ENCODE assay signal across 13 cellular contexts in genomic region chr20:11451793-11452291, GRCh38.
A peak's percentile ranks its signal among the peaks of the same experiment; 100 is the strongest.
DNase-seq lines count a peak whose midpoint lies in the region; ATAC-seq and TF ChIP-seq lines count a peak whose summit lies in the region.
"Had no signal": no experiment of that assay in that cellular context is flagged by ENCODE, and none has a peak within 500 bp of the region (broad histone marks: within the 10 kb centered on the region; RNA-seq: fewer than 3 reads in every experiment).

No MANE protein-coding gene starts in this region.

- peak overlapping the region; percentile 26 for H2AK5ac ChIP-seq in mesenchymal stem cell (ENCODE audit: low read length, severe bottlenecking)

- no peak overlapping the region for H2BK15ac ChIP-seq in mesenchymal stem cell (ENCODE audit: low read depth, poor library complexity, severe bottlenecking)

- H3K9me3 ChIP-seq in SK-N-SH: no peaks in the 10 kb centered on the region
- no peaks in the 10 kb centered on the region for H3K9me3 ChIP-seq in mesenchymal stem cell (ENCODE audit: control insufficient read depth, low read length)
- H3K9me3 ChIP-seq in PC-9 (ENCODE audit: insufficient read depth, low read depth): peaks cover 3% of the 10 kb centered on the region; the same call in 1 of the 2 replicates
- H3K9me3 ChIP-seq: ovary, thoracic aorta had no signal

- H3K4me2 ChIP-seq in SK-N-SH (no peak overlapping the region), mesenchymal stem cell (ENCODE audit: low read length, poor library complexity, severe bottlenecking) (no peak overlapping the region), PC-9 (no peak overlapping the region)

- H3K36me3 ChIP-seq in SK-N-SH (replicated peaks in 1 of 2; ENCODE audit: control insufficient read depth in 1 of 2, insufficient read depth in 2 of 2, low read length in 1 of 2) (no peaks in the 10 kb centered on the region), mesenchymal stem cell (ENCODE audit: control insufficient read depth in 1 of 2, insufficient read depth in 2 of 2, low read depth in 1 of 2, low read length in 2 of 2) (no peaks in the 10 kb centered on the region), PC-9 (ENCODE audit: low read depth) (no peaks in the 10 kb centered on the region)
- H3K36me3 ChIP-seq: ovary, thoracic aorta had no signal

- no peaks in the 10 kb centered on the region for H3K27me3 ChIP-seq in SK-N-SH (ENCODE audit: insufficient read depth)
- H3K27me3 ChIP-seq in mesenchymal stem cell (ENCODE audit: control insufficient read depth in 1 of 2, insufficient read depth in 1 of 2, low read length in 2 of 2): no peaks in the 10 kb centered on the region
- no peaks in the 10 kb centered on the region for H3K27me3 ChIP-seq in PC-9 (ENCODE audit: insufficient read depth, low read depth)
- H3K27me3 ChIP-seq: ovary had no signal

- intact Hi-C loops in activated CD4-positive, alpha-beta T cell treated with anti-CD3 and anti-CD28 coated beads, Interleukin-2, amount 10 ng/mL, durations not matched to agents 24 days and 14 days (cut with micrococcal nuclease): no loop called here
- intact Hi-C loops in PC-9 (cut with micrococcal nuclease; ENCODE audit: unreplicated experiment): no loop called here

- H3K27ac Mint-ChIP-seq in chondrocyte (ENCODE audit: unreplicated experiment) (peak overlapping the region; percentile 25), type B pancreatic cell (peak overlapping the region; percentile 26)
- H3K27ac Mint-ChIP-seq in activated CD4-positive, alpha-beta T cell treated with anti-CD3 and anti-CD28 coated beads, Interleukin-2, amount 10 ng/mL, durations not matched to agents 24 days and 14 days: no peak overlapping the region
- H3K27ac Mint-ChIP-seq: activated T-helper 2 cell treated with anti-CD3 and anti-CD28 coated beads, Interferon-gamma antibody, Interleukin-2, Interleukin-4, amounts not matched to agents 10 μg/mL and 5 μg/mL and 100 μg/mL, durations not matched to agents 14 hours and 24 hours and 36 hours had no signal

- no peak overlapping the region for H3K4ac ChIP-seq in mesenchymal stem cell (ENCODE audit: low read depth in 1 of 2, low read length in 2 of 2)

- H3K4me3 ChIP-seq in SK-N-SH (ENCODE audit: low read depth in 2 of 2, low read length in 1 of 2): no peak overlapping the region
- no peak overlapping the region for H3K4me3 ChIP-seq in mesenchymal stem cell (ENCODE audit: insufficient read depth in 1 of 2, low read depth in 1 of 2, low read length in 2 of 2)
- no peak overlapping the region for H3K4me3 ChIP-seq in PC-9
- H3K4me3 ChIP-seq: ovary, thoracic aorta had no signal

- H3K27me3 Mint-ChIP-seq in chondrocyte (ENCODE audit: low read depth): no peaks in the 10 kb centered on the region
- H3K27me3 Mint-ChIP-seq in type B pancreatic cell: no peaks in the 10 kb centered on the region
- no peaks in the 10 kb centered on the region for H3K27me3 Mint-ChIP-seq in activated CD4-positive, alpha-beta T cell treated with anti-CD3 and anti-CD28 coated beads, Interleukin-2, amount 10 ng/mL, durations not matched to agents 24 days and 14 days

- CTCF ChIA-PET in SK-N-SH (lab: Yijun Ruan, JAX): interaction anchor here (1.2 kb wide), 1 partner anchor 100 kb away, joined by 3 read pairs; no protein-coding TSS in a partner anchor
- CTCF ChIA-PET in PC-9 (lab: Charles Lee): no interaction called here

- H3K9ac ChIP-seq in SK-N-SH (no peak overlapping the region), mesenchymal stem cell (ENCODE audit: low read length) (no peak overlapping the region)

- H3K18ac ChIP-seq in mesenchymal stem cell (ENCODE audit: low read depth in 1 of 2, low read length in 2 of 2): no peak overlapping the region

- peaks cover 3% of the 10 kb centered on the region for H3F3A ChIP-seq in SK-N-SH (replicated peaks; ENCODE audit: insufficient read depth)
- H3F3A ChIP-seq in PC-9 (ENCODE audit: insufficient read depth, low read depth): peaks cover 21% of the 10 kb centered on the region

- H3K4me1 Mint-ChIP-seq in chondrocyte (ENCODE audit: low read depth): peaks cover 45% of the 10 kb centered on the region
- H3K4me1 Mint-ChIP-seq in type B pancreatic cell (ENCODE audit: unreplicated experiment): peaks cover 44% of the 10 kb centered on the region
- no peaks in the 10 kb centered on the region for H3K4me1 Mint-ChIP-seq in activated CD4-positive, alpha-beta T cell treated with anti-CD3 and anti-CD28 coated beads, Interleukin-2, amount 10 ng/mL, durations not matched to agents 24 days and 14 days

- no peak overlapping the region for H4K91ac ChIP-seq in mesenchymal stem cell (ENCODE audit: low read length)

- POLR2A ChIA-PET in SK-N-SH (lab: Yijun Ruan, JAX) (no interaction called here), PC-9 (lab: Charles Lee; ENCODE audit: unreplicated experiment) (interaction anchor here (0.7 kb wide), 1 partner anchor 244 kb away, joined by 3 read pairs; no protein-coding TSS in a partner anchor)

- no peak overlapping the region for H3K23ac ChIP-seq in mesenchymal stem cell (ENCODE audit: low read length in 2 of 2)

- H2BK120ac ChIP-seq in mesenchymal stem cell (ENCODE audit: low read depth, low read length): no peak overlapping the region

- H2BK5ac ChIP-seq in mesenchymal stem cell (ENCODE audit: low read depth, low read length, poor library complexity, severe bottlenecking): peak overlapping the region; percentile 26

- no peaks in the 10 kb centered on the region for H3K79me2 ChIP-seq in SK-N-SH (ENCODE audit: insufficient read depth)
- no peaks in the 10 kb centered on the region for H3K79me2 ChIP-seq in PC-9 (ENCODE audit: low read depth)

- H3K4me1 ChIP-seq in SK-N-SH (ENCODE audit: control insufficient read depth in 1 of 2, insufficient read depth in 2 of 2, low read depth in 1 of 2, low read length in 1 of 2) (peaks cover 0 to 30% of the 10 kb centered on the region in 2 experiments; a peak in 2 of 4 replicates), mesenchymal stem cell (ENCODE audit: control insufficient read depth, insufficient read depth, low read depth, low read length) (peaks cover 9% of the 10 kb centered on the region), PC-9 (replicated peaks; ENCODE audit: insufficient read depth) (peaks cover 39% of the 10 kb centered on the region)

- TF ChIP-seq EP300 in SK-N-SH (IDR thresholded peaks at IDR 0.05; ENCODE audit: borderline replicate concordance in 1 of 2, low read depth in 1 of 2, low read length in 1 of 2): no peak

- no peak for ATAC-seq in SK-N-SH treated with all-trans-retinoic acid at 6 μM for 48 hours

- DNase-seq in SK-N-SH (no peak), chondrocyte (ENCODE audit: low spot score) (no peak), mesenchymal stem cell (no peak), type B pancreatic cell (ENCODE audit: extremely low spot score, unreplicated experiment) (no peak), NCI-H1930 (lab: John Stamatoyannopoulos, UW) (no peak), PC-9 (no peak)
- DNase-seq in activated CD4-positive, alpha-beta T cell treated with anti-CD3 and anti-CD28 coated beads, Interleukin-2, amount 10 ng/mL, durations not matched to agents 24 days and 14 days: no peak
- DNase-seq: dermis blood vessel endothelial cell, ovary had no signal

- no TSS peak for BruUV-seq in PC-9 (replicated peaks; lab: Mats Ljungman, UMichigan)

- no peak overlapping the region for H3K27ac ChIP-seq in SK-N-SH (ENCODE audit: low read depth in 2 of 2, low read length in 1 of 2)
- H3K27ac ChIP-seq in mesenchymal stem cell (ENCODE audit: low read length, poor library complexity, severe bottlenecking): no peak overlapping the region
- no peak overlapping the region for H3K27ac ChIP-seq in PC-9
- H3K27ac ChIP-seq: ovary, thoracic aorta, VCaP had no signal

- H3K4me3 Mint-ChIP-seq in chondrocyte (ENCODE audit: unreplicated experiment) (no peak overlapping the region), type B pancreatic cell (no peak overlapping the region)
- H3K4me3 Mint-ChIP-seq in activated CD4-positive, alpha-beta T cell treated with anti-CD3 and anti-CD28 coated beads, Interleukin-2, amount 10 ng/mL, durations not matched to agents 24 days and 14 days: no peak overlapping the region

- no peaks in the 10 kb centered on the region for H3K79me1 ChIP-seq in mesenchymal stem cell (replicated peaks; ENCODE audit: low read length, poor library complexity, severe bottlenecking)

- no peaks in the 10 kb centered on the region for H3K9me2 ChIP-seq in SK-N-SH
- no peaks in the 10 kb centered on the region for H3K9me2 ChIP-seq in PC-9 (ENCODE audit: insufficient read depth)

- TF ChIP-seq RAD21 in SK-N-SH (IDR thresholded peaks at IDR 0.05; ENCODE audit: low read length): no peak

- WGBS in SK-N-SH (ENCODE audit: low lambda C conversion rate): 75% methylated on average over 7 of the region's 7 CpGs
- WGBS in mesenchymal stem cell: 58% methylated on average over 6 of the region's 7 CpGs

- H4K8ac ChIP-seq in mesenchymal stem cell (ENCODE audit: low read length): no peak overlapping the region

- H2BK12ac ChIP-seq in mesenchymal stem cell (ENCODE audit: low read length in 2 of 2): no peak overlapping the region

- no peaks in the 10 kb centered on the region for H4K20me1 ChIP-seq in SK-N-SH (ENCODE audit: insufficient read depth)
- no peaks in the 10 kb centered on the region for H4K20me1 ChIP-seq in PC-9 (ENCODE audit: insufficient read depth)

- no peaks in the 10 kb centered on the region for H3K36me3 Mint-ChIP-seq in chondrocyte (ENCODE audit: low read depth)
- no peaks in the 10 kb centered on the region for H3K36me3 Mint-ChIP-seq in type B pancreatic cell
- no peaks in the 10 kb centered on the region for H3K36me3 Mint-ChIP-seq in activated CD4-positive, alpha-beta T cell treated with anti-CD3 and anti-CD28 coated beads, Interleukin-2, amount 10 ng/mL, durations not matched to agents 24 days and 14 days (ENCODE audit: low read depth)

- H3K9me3 Mint-ChIP-seq in chondrocyte (ENCODE audit: low read depth) (no peaks in the 10 kb centered on the region), type B pancreatic cell (no peaks in the 10 kb centered on the region)
- peaks cover 4% of the 10 kb centered on the region for H3K9me3 Mint-ChIP-seq in activated CD4-positive, alpha-beta T cell treated with anti-CD3 and anti-CD28 coated beads, Interleukin-2, amount 10 ng/mL, durations not matched to agents 24 days and 14 days
- H3K9me3 Mint-ChIP-seq: activated T-helper 2 cell treated with anti-CD3 and anti-CD28 coated beads, Interferon-gamma antibody, Interleukin-2, Interleukin-4, amounts not matched to agents 10 μg/mL and 5 μg/mL and 100 μg/mL, durations not matched to agents 14 hours and 24 hours and 36 hours had no signal

- no peak for TF ChIP-seq CTCF in SK-N-SH (IDR thresholded peaks at IDR 0.05)
- TF ChIP-seq CTCF in chondrocyte (IDR thresholded peaks at IDR 0.05): no peak
- no peak for TF ChIP-seq CTCF in type B pancreatic cell (conservative IDR thresholded peaks at IDR 0.05)
- no peak for TF ChIP-seq CTCF in PC-9 (conservative IDR thresholded peaks at IDR 0.05)

- H3K14ac ChIP-seq in mesenchymal stem cell (ENCODE audit: low read length in 2 of 2): no peak overlapping the region

- H2AFZ ChIP-seq in SK-N-SH (ENCODE audit: low read depth) (0 out of 2 replicates have a peak overlapping the region, but pooled peaks have one; percentile 62), mesenchymal stem cell (ENCODE audit: low read depth, low read length) (no peak overlapping the region), PC-9 (no peak overlapping the region)

TF ChIP-seq in SK-N-SH, 30 proteins besides CTCF, POLR2A, EP300 and RAD21 (continues in another document):
- no peak for TF ChIP-seq MXI1 (IDR thresholded peaks at IDR 0.05; ENCODE audit: low read depth, low read length)
